8 cellular contexts compared by ENCODE assay signal in genomic region chr15:65133550-65134200, GRCh38. TPM values are rescaled to one million over a fixed set of nuclear protein-coding genes. Genes with fewer than 3 reads are reported as not detected.
A peak's percentile ranks its signal among the peaks of the same experiment; 100 is the strongest.
DNase-seq lines count a peak whose midpoint lies in the region; ATAC-seq and TF ChIP-seq lines count a peak whose summit lies in the region.

Gene PDCD7 (minus strand): TSS chr15:65133808. CDS start chr15:65133781, 27 bp downstream.

- peak; percentile 73 for DNase-seq in GM04504 (ENCODE audit: low read depth)
- peak; percentile 82 for DNase-seq in NCI-H1092 treated with DMSO at 0.1 percent for 48 hours (lab: John Stamatoyannopoulos, UW)
- DNase-seq in SKM-1 (lab: John Stamatoyannopoulos, UW; ENCODE audit: unreplicated experiment), result peak; percentile 81
- peak; percentile 87 to 97 (median 93) for DNase-seq in head of caudate nucleus
- DNase-seq in osteocyte (ENCODE audit: extremely low spot score, unreplicated experiment), result peak; percentile 89

- intact Hi-C loops in head of caudate nucleus (cut with DNase I), result loop anchor here (10.0 kb wide), 1 partner anchor 51 kb away; the partner anchor contains the start of gene CLPX

- H3K27ac ChIP-seq in thymus (ENCODE audit: low read depth), result peak within 1 kb of the TSS; percentile 92

- peak within 1 kb of the TSS; percentile 98 for H3K27ac Mint-ChIP-seq in activated naive CD8-positive, alpha-beta T cell
- peak within 1 kb of the TSS; percentile 92 for H3K27ac Mint-ChIP-seq in osteocyte (ENCODE audit: unreplicated experiment)

- ATAC-seq in HG02588 (IDR thresholded peaks at IDR 0.05; ENCODE audit: unreplicated experiment), result peak; percentile 81

- TF ChIP-seq CTCF in osteocyte (IDR thresholded peaks at IDR 0.05), result no peak

- peaks cover 14% of the 10 kb centered on the region for H3K36me3 ChIP-seq in thymus (ENCODE audit: control insufficient read depth, insufficient read depth)

- peaks cover 6% of the 10 kb centered on the region for H3K9me3 Mint-ChIP-seq in activated naive CD8-positive, alpha-beta T cell (ENCODE audit: low read depth)
- no peaks in the 10 kb centered on the region for H3K9me3 Mint-ChIP-seq in osteocyte (ENCODE audit: unreplicated experiment)

- peaks cover 13% of the 10 kb centered on the region for H3K36me3 Mint-ChIP-seq in activated naive CD8-positive, alpha-beta T cell
- H3K36me3 Mint-ChIP-seq in osteocyte (ENCODE audit: unreplicated experiment), result peaks cover 12% of the 10 kb centered on the region

- H3K27me3 Mint-ChIP-seq in activated naive CD8-positive, alpha-beta T cell, result no peaks in the 10 kb centered on the region
- no peaks in the 10 kb centered on the region for H3K27me3 Mint-ChIP-seq in osteocyte (ENCODE audit: unreplicated experiment)

- whole genome bisulfite sequencing in thymus, result under 1% methylated on average over 45 of the region's 45 CpGs

- H3K27me3 ChIP-seq in thymus (ENCODE audit: control insufficient read depth, insufficient read depth), result no peaks in the 10 kb centered on the region

- peak within 1 kb of the TSS; percentile 97 for H3K4me3 Mint-ChIP-seq in activated naive CD8-positive, alpha-beta T cell
- H3K4me3 Mint-ChIP-seq in osteocyte (ENCODE audit: unreplicated experiment), result peak within 1 kb of the TSS; percentile 86

- H3K4me1 ChIP-seq in thymus (ENCODE audit: control insufficient read depth, insufficient read depth, low read length), result peaks cover 9% of the 10 kb centered on the region

- H3K9me3 ChIP-seq in thymus (ENCODE audit: control insufficient read depth), result no peaks in the 10 kb centered on the region

- peaks cover 25% of the 10 kb centered on the region for H3K4me1 Mint-ChIP-seq in activated naive CD8-positive, alpha-beta T cell (ENCODE audit: low read depth)
- H3K4me1 Mint-ChIP-seq in osteocyte (ENCODE audit: unreplicated experiment), result peaks cover 20% of the 10 kb centered on the region

- H3K4me3 ChIP-seq in thymus (ENCODE audit: low read length), result peak within 1 kb of the TSS; percentile 97

RNA-seq across cellular contexts. Expression of gene PDCD7, which starts in this region (rescaled TPM):
- 22.3 and 27.1 TPM in 2 replicates for total RNA-seq in osteocyte
- polyA plus RNA-seq in thymus, result 16.6 TPM

Comparison
In these comparisons a context has a peak if more than half of its experiments do, and no peak if none do; other contexts are left out.
1. Peak in every context shown above with its lines: DNase-seq, ATAC-seq, H3K4me3 ChIP-seq and H3K27ac ChIP-seq.